15 cellular contexts compared by ENCODE assay signal in the genomic region with DNA sequence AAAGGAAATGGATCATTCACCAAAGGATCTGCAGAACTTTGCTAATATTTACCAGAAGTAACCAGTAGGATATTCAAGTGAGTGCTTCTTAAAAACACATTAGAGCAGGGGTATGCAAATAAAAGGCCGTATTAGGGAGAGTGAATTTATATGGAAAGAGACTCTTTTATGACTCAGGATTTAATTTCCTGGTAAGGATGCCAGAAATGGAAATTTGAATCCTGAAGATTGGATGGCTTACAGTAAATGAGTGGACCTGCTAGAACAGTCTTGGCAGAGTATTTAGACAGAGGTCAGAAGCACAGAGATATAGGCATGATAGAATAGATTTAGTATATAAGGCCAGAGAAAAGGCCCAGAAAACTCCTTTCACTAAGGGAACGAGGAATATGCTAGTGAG.
DNase-seq lines count a peak whose midpoint lies in the region; TF ChIP-seq lines count a peak whose summit lies in the region.
"Had no signal": no experiment of that assay in that cellular context is flagged by ENCODE, and none has a peak within 500 bp of the region (broad histone marks: within the 10 kb centered on the region; RNA-seq: fewer than 3 reads in every experiment).

No MANE protein-coding gene starts in this region.

- H3K9me2 ChIP-seq in Karpas-422 (replicated peaks; ENCODE audit: insufficient read depth, low read length), result no peaks in the 10 kb centered on the region

- no peaks in the 10 kb centered on the region; the same call in 1 of the 2 replicates for H3K36me3 ChIP-seq in Karpas-422 (ENCODE audit: insufficient read depth, low read length)
- H3K36me3 ChIP-seq: BLaER1 had no signal

- H3K36me3 Mint-ChIP-seq in activated naive CD8-positive, alpha-beta T cell treated with anti-CD3 and anti-CD28 coated beads for 36 hours, result no peaks in the 10 kb centered on the region
- H3K36me3 Mint-ChIP-seq: CD14-positive monocyte; CD4-positive, alpha-beta memory T cell had no signal

- H3K4me3 ChIP-seq in Karpas-422 (ENCODE audit: low read length) (no peak overlapping the region), fibroblast of mammary gland (ENCODE audit: control insufficient read depth, low read depth, low read length) (no peak overlapping the region)
- H3K4me3 ChIP-seq: BLaER1 had no signal

- no peak overlapping the region for H3K9ac ChIP-seq in Karpas-422 (ENCODE audit: low read length)
- H3K9ac ChIP-seq: BLaER1 had no signal

- TF ChIP-seq CTCF in fibroblast of mammary gland (conservative IDR thresholded peaks at IDR 0.05; ENCODE audit: control insufficient read depth, insufficient read depth, low read depth, low read length), result no peak

- no peak overlapping the region for H3K27ac Mint-ChIP-seq in activated naive CD8-positive, alpha-beta T cell treated with anti-CD3 and anti-CD28 coated beads for 36 hours
- H3K27ac Mint-ChIP-seq: CD14-positive monocyte; CD4-positive, alpha-beta memory T cell; H9 had no signal

- H3K79me2 ChIP-seq in Karpas-422 (ENCODE audit: low read length), result no peaks in the 10 kb centered on the region

- no peaks in the 10 kb centered on the region for H3K27me3 ChIP-seq in Karpas-422 (ENCODE audit: low read length)
- H3K27me3 ChIP-seq: BLaER1 had no signal

- peaks cover 2% of the 10 kb centered on the region for H3K9me3 Mint-ChIP-seq in activated naive CD8-positive, alpha-beta T cell treated with anti-CD3 and anti-CD28 coated beads for 36 hours
- H3K9me3 Mint-ChIP-seq: H9 had no signal

- H3K4me1 Mint-ChIP-seq in activated naive CD8-positive, alpha-beta T cell treated with anti-CD3 and anti-CD28 coated beads for 36 hours, result no peaks in the 10 kb centered on the region
- H3K4me1 Mint-ChIP-seq: CD14-positive monocyte; CD4-positive, alpha-beta memory T cell; H9 had no signal

- DNase-seq in Karpas-422, result no peak
- DNase-seq in NCI-H69 (lab: John Stamatoyannopoulos, UW), result peak; percentile 26
- peak; percentile 70 for DNase-seq in astrocyte of the hippocampus (ENCODE audit: low read depth, low spot score)
- DNase-seq in fibroblast of mammary gland (ENCODE audit: low read depth), result peak; percentile 2
- DNase-seq in NCI-H146 (lab: John Stamatoyannopoulos, UW), result no peak
- DNase-seq in activated naive CD8-positive, alpha-beta T cell treated with anti-CD3 and anti-CD28 coated beads for 36 hours, result no peak
- no peak for DNase-seq in activated CD4-positive, alpha-beta T cell treated with anti-CD3 and anti-CD28 coated beads, Interleukin-2, amount 50 U/mL, for 4 hours
- DNase-seq: 8988T; CD4-positive, alpha-beta memory T cell; DMS153; DMS79; GDM1; H9 had no signal

- no peak overlapping the region for H3K4me2 ChIP-seq in Karpas-422 (ENCODE audit: low read depth, low read length, poor library complexity, severe bottlenecking)
- H3K4me2 ChIP-seq: BLaER1 had no signal

- H3K4me3 Mint-ChIP-seq in activated naive CD8-positive, alpha-beta T cell treated with anti-CD3 and anti-CD28 coated beads for 36 hours, result no peak overlapping the region
- H3K4me3 Mint-ChIP-seq: CD14-positive monocyte; CD4-positive, alpha-beta memory T cell; H9 had no signal

- H3K4me1 ChIP-seq in Karpas-422 (ENCODE audit: low read length), result no peaks in the 10 kb centered on the region
- H3K4me1 ChIP-seq: BLaER1 had no signal

- no peaks in the 10 kb centered on the region for H4K20me1 ChIP-seq in Karpas-422 (ENCODE audit: insufficient read depth, low read depth, low read length)
- H4K20me1 ChIP-seq: BLaER1 had no signal

- 0 out of 2 replicates have a peak overlapping the region, but pooled peaks have one; percentile 23 for H2AFZ ChIP-seq in Karpas-422 (ENCODE audit: low read length)

- H3K27me3 Mint-ChIP-seq in activated naive CD8-positive, alpha-beta T cell treated with anti-CD3 and anti-CD28 coated beads for 36 hours, result no peaks in the 10 kb centered on the region
- H3K27me3 Mint-ChIP-seq: CD4-positive, alpha-beta memory T cell had no signal

- peaks cover 3% of the 10 kb centered on the region; the same call in 1 of the 2 replicates for H3K9me3 ChIP-seq in Karpas-422 (ENCODE audit: low read length)
- H3K9me3 ChIP-seq: BLaER1 had no signal

- H3K27ac ChIP-seq in Karpas-422 (ENCODE audit: low read length), result no peak overlapping the region
- H3K27ac ChIP-seq: BLaER1 had no signal

Comparison
In these comparisons a context has a peak if more than half of its experiments do, and no peak if none do; other contexts are left out.
1. DNase-seq: peak in NCI-H69 (single experiment), astrocyte of the hippocampus (single experiment) and fibroblast of mammary gland (single experiment); none in Karpas-422 (single experiment), NCI-H146 (single experiment), activated naive CD8-positive, alpha-beta T cell treated with anti-CD3 and anti-CD28 coated beads for 36 hours (single experiment) and activated CD4-positive, alpha-beta T cell treated with anti-CD3 and anti-CD28 coated beads, Interleukin-2, amount 50 U/mL, for 4 hours (0 of 2).